ENCODE assay signal across 8 cellular contexts in genomic region chr18:35344736-35345459, GRCh38. TPM values are rescaled to one million over a fixed set of nuclear protein-coding genes. Genes with fewer than 3 reads are reported as not detected.
DNase-seq lines count a peak whose midpoint lies in the region; ATAC-seq and TF ChIP-seq lines count a peak whose summit lies in the region.

No MANE protein-coding gene starts in this region.

- peak overlapping the region; percentile 97 for H3K27ac ChIP-seq in A673 (ENCODE audit: low read depth, low read length, poor library complexity, severe bottlenecking)
- H3K27ac ChIP-seq in iPS-18a (ENCODE audit: low read length): peak overlapping the region; percentile 77
- peak overlapping the region; percentile 99 for H3K27ac ChIP-seq in suprapubic skin

- 41% methylated on average over 12 of the region's 12 CpGs for WGBS in suprapubic skin

- H3K9me3 ChIP-seq in A673 (ENCODE audit: low read depth, low read length, poor library complexity, severe bottlenecking) (no peaks in the 10 kb centered on the region), iPS-18a (ENCODE audit: control insufficient read depth, low read depth, low read length) (no peaks in the 10 kb centered on the region), suprapubic skin (no peaks in the 10 kb centered on the region)

- H3K4me1 ChIP-seq in A673 (ENCODE audit: insufficient read depth, low read length, poor library complexity, severe bottlenecking): peaks cover 5% of the 10 kb centered on the region
- peaks cover 13% of the 10 kb centered on the region for H3K4me1 ChIP-seq in iPS-18a (ENCODE audit: control insufficient read depth, low read depth, low read length)
- H3K4me1 ChIP-seq in suprapubic skin: peaks cover 32% of the 10 kb centered on the region

- DNase-seq in A673 (ENCODE audit: low spot score): no peak
- DNase-seq in activated CD4-positive, alpha-beta memory T cell treated with anti-CD3 and anti-CD28 coated beads, Interleukin-2, amount 10 ng/mL, durations not matched to agents 7 days and 5 days: no peak
- no peak for DNase-seq in suprapubic skin (ENCODE audit: low spot score in 2 of 2)
- no peak for DNase-seq in NCI-H526 (lab: John Stamatoyannopoulos, UW)
- no peak for DNase-seq in AG08395 (ENCODE audit: low spot score)

- ATAC-seq in GM19397 (IDR thresholded peaks at IDR 0.05; ENCODE audit: unreplicated experiment) (peak; percentile 1), GM21390 (IDR thresholded peaks at IDR 0.05; ENCODE audit: unreplicated experiment) (no peak)

- peak overlapping the region; percentile 100 for H3K4me3 Mint-ChIP-seq in activated CD4-positive, alpha-beta memory T cell treated with anti-CD3 and anti-CD28 coated beads, Interleukin-2, amount 10 ng/mL, durations not matched to agents 7 days and 5 days

- peak overlapping the region; percentile 76 for H3K4me3 ChIP-seq in A673 (ENCODE audit: low read depth, low read length, poor library complexity, severe bottlenecking)
- H3K4me3 ChIP-seq in iPS-18a (ENCODE audit: low read length): peak overlapping the region; percentile 95
- peak overlapping the region; percentile 88 for H3K4me3 ChIP-seq in suprapubic skin

- H3K36me3 ChIP-seq in A673 (ENCODE audit: insufficient read depth, low read length, poor library complexity, severe bottlenecking) (peaks cover 13% of the 10 kb centered on the region), iPS-18a (ENCODE audit: control insufficient read depth, low read depth, low read length) (peaks cover 6% of the 10 kb centered on the region), suprapubic skin (peaks cover 8% of the 10 kb centered on the region)

- POLR2A ChIA-PET in A673 (lab: Charles Lee; ENCODE audit: low non-redundant PET): no interaction called here
- POLR2A ChIA-PET in activated CD4-positive, alpha-beta memory T cell treated with anti-CD3 and anti-CD28 coated beads, Interleukin-2, amount 10 ng/mL, durations not matched to agents 7 days and 5 days (lab: Charles Lee): interaction anchor here (0.8 to 2.8 kb wide), 16 partner anchors 9 to 1484 kb away, joined by 3 to 35 read pairs (median 4); partner anchors contain the start of genes INO80C, KIAA1328, TPGS2 and ZNF396

- H3K27me3 ChIP-seq in A673 (replicated peaks; ENCODE audit: insufficient read depth, low read depth, low read length, poor library complexity) (no peaks in the 10 kb centered on the region), iPS-18a (ENCODE audit: control insufficient read depth, insufficient read depth, low read length) (no peaks in the 10 kb centered on the region), suprapubic skin (no peaks in the 10 kb centered on the region)

- no peak for TF ChIP-seq EP300 in suprapubic skin (IDR thresholded peaks at IDR 0.05)

- no peaks in the 10 kb centered on the region for H3K27me3 Mint-ChIP-seq in activated CD4-positive, alpha-beta memory T cell treated with anti-CD3 and anti-CD28 coated beads, Interleukin-2, amount 10 ng/mL, durations not matched to agents 7 days and 5 days

- peaks cover 30% of the 10 kb centered on the region for H3K4me1 Mint-ChIP-seq in activated CD4-positive, alpha-beta memory T cell treated with anti-CD3 and anti-CD28 coated beads, Interleukin-2, amount 10 ng/mL, durations not matched to agents 7 days and 5 days

- no peak for TF ChIP-seq POLR2A in suprapubic skin (IDR thresholded peaks at IDR 0.05)

- H3K36me3 Mint-ChIP-seq in activated CD4-positive, alpha-beta memory T cell treated with anti-CD3 and anti-CD28 coated beads, Interleukin-2, amount 10 ng/mL, durations not matched to agents 7 days and 5 days (ENCODE audit: low read depth): peaks cover 25% of the 10 kb centered on the region

- intact Hi-C loops in A673 (cut with micrococcal nuclease; ENCODE audit: unreplicated experiment): no loop called here

- TF ChIP-seq CTCF in A673 (conservative IDR thresholded peaks at IDR 0.05; ENCODE audit: low read depth, low read length) (no peak), suprapubic skin (IDR thresholded peaks at IDR 0.05) (no peak)

- CTCF ChIA-PET in A673 (lab: Charles Lee): interaction anchor here (0.6 kb wide), 1 partner anchor 88 kb away, joined by 4 read pairs; no protein-coding TSS in a partner anchor
- CTCF ChIA-PET in activated CD4-positive, alpha-beta memory T cell treated with anti-CD3 and anti-CD28 coated beads, Interleukin-2, amount 10 ng/mL, durations not matched to agents 7 days and 5 days (lab: Charles Lee): interaction anchor here (1.0 to 2.5 kb wide), 7 partner anchors 10 to 319 kb away, joined by 3 to 8 read pairs (median 5); no protein-coding TSS in a partner anchor

- H3K27ac Mint-ChIP-seq in activated CD4-positive, alpha-beta memory T cell treated with anti-CD3 and anti-CD28 coated beads, Interleukin-2, amount 10 ng/mL, durations not matched to agents 7 days and 5 days: peak overlapping the region; percentile 92

- no peaks in the 10 kb centered on the region for H3K9me3 Mint-ChIP-seq in activated CD4-positive, alpha-beta memory T cell treated with anti-CD3 and anti-CD28 coated beads, Interleukin-2, amount 10 ng/mL, durations not matched to agents 7 days and 5 days

- H3K9ac ChIP-seq in iPS-18a (ENCODE audit: low read length): peak overlapping the region; percentile 99

- BruUV-seq in A673 (replicated peaks; lab: Mats Ljungman, UMichigan): TSS peak; percentile 67

RNA-seq across cellular contexts. Expression of gene ZNF24, which starts 0.7 kb away (rescaled TPM):
- total RNA-seq in A673 (2021) (59.8 and 63.3 TPM in 2 replicates), suprapubic skin (10 to 100 TPM; 28.9 to 46.4 (median 37.4) TPM)
- total RNA-seq in activated CD4-positive, alpha-beta memory T cell treated with anti-CD3 and anti-CD28 coated beads, Interleukin-2, amount 10 ng/mL, durations not matched to agents 7 days and 5 days: 10 to 100 TPM; 53.9 to 55.2 TPM

RNA-seq across cellular contexts. Expression of gene ZNF396, which starts 32.2 kb away (rescaled TPM):
- total RNA-seq in A673 (2021): 0.84 and 0.94 TPM in 2 replicates
- total RNA-seq in activated CD4-positive, alpha-beta memory T cell treated with anti-CD3 and anti-CD28 coated beads, Interleukin-2, amount 10 ng/mL, durations not matched to agents 7 days and 5 days: 1 to 10 TPM in 1 of 2 experiments, under 1 TPM in 1; 0.95 to 1.7 TPM
- total RNA-seq in suprapubic skin: 1 to 10 TPM in 3 of 4 donors, under 1 TPM in 1; 0.98 to 2.5 (median 1.3) TPM

RNA-seq across cellular contexts. Expression of gene ZSCAN30, which starts 54.9 kb away (rescaled TPM):
- total RNA-seq in A673 (2021): 17.0 and 18.1 TPM in 2 replicates
- 10 to 100 TPM; 14.6 to 19.2 TPM for total RNA-seq in activated CD4-positive, alpha-beta memory T cell treated with anti-CD3 and anti-CD28 coated beads, Interleukin-2, amount 10 ng/mL, durations not matched to agents 7 days and 5 days
- 10 to 100 TPM in 2 of 4 donors, 1 to 10 TPM in 2; 9.6 to 25.2 (median 10.7) TPM for total RNA-seq in suprapubic skin
